Comparison of ENCODE assay signal across 33 cellular contexts in genomic region chr3:61356678-61357077, GRCh38.
"Had no signal": no experiment of that assay in that cellular context is flagged by ENCODE, and none has a peak within 500 bp of the region (broad histone marks: within the 10 kb centered on the region; RNA-seq: fewer than 3 reads in every experiment).

No MANE protein-coding gene starts in this region.

- H3K27ac ChIP-seq: ascending aorta, breast epithelium, cardiac muscle cell, colonic mucosa, epithelial cell of prostate, gastrocnemius medialis, heart left ventricle, WERI-Rb-1 had no signal

- ATAC-seq: activated CD4-positive, CD25-positive, alpha-beta regulatory T cell treated with anti-CD3 and anti-CD28 coated beads, Interleukin-2, amount 50 U/mL, for 24 hours; activated naive CD4-positive, alpha-beta T cell treated with anti-CD3 and anti-CD28 coated beads, Interleukin-2, amount 50 U/mL, for 72 hours; activated T-cell treated with anti-CD3 and anti-CD28 coated beads, Interleukin-2, amount 50 U/mL, for 72 hours; gastrocnemius medialis; heart left ventricle; T-helper 17 cell had no signal

- H3K27me3 Mint-ChIP-seq: activated B cell treated with CpG ODN at 0.5 μM for 24 hours; activated T-cell treated with anti-CD3 and anti-CD28 coated beads, Interleukin-2, amount 50 U/mL, for 24 hours had no signal

- DNase-seq: activated B cell treated with CpG ODN at 0.5 μM for 24 hours; activated CD4-positive, alpha-beta T cell treated with anti-CD3 and anti-CD28 coated beads for 48 hours; activated CD4-positive, alpha-beta T cell treated with anti-CD3 and anti-CD28 coated beads, Interleukin-2, amount 50 U/mL, for 1 hour; activated CD4-positive, alpha-beta T cell treated with anti-CD3 and anti-CD28 coated beads, Interleukin-2, amount 50 U/mL, for 48 hours; activated CD8-positive, alpha-beta memory T cell treated with anti-CD3 and anti-CD28 coated beads, Interleukin-2, amount 50 U/mL, for 48 hours; activated gamma-delta T cell; activated naive CD4-positive, alpha-beta T cell; activated naive CD4-positive, alpha-beta T cell treated with anti-CD3 and anti-CD28 coated beads, Interleukin-2, amount 10 ng/mL, durations not matched to agents 7 days and 5 days; activated naive CD8-positive, alpha-beta T cell treated with anti-CD3 and anti-CD28 coated beads, Interleukin-2, amount 10 ng/mL, durations not matched to agents 7 days and 5 days; activated T-cell treated with anti-CD3 and anti-CD28 coated beads for 4 hours; activated T-cell treated with anti-CD3 and anti-CD28 coated beads, Interleukin-2, amount 50 U/mL, for 24 hours; activated T-cell treated with anti-CD3 and anti-CD28 coated beads, Interleukin-2, amount 50 U/mL, for 72 hours; central memory CD4-positive, alpha-beta T cell; cerebellar nuclear complex; colonic mucosa; effector CD8-positive, alpha-beta T cell; foreskin fibroblast; gastrocnemius medialis; glutamatergic neuron; heart left ventricle; T-helper 17 cell; T1000; WERI-Rb-1 had no signal

- H3K9me3 Mint-ChIP-seq: activated B cell treated with CpG ODN at 0.5 μM for 24 hours; activated naive CD4-positive, alpha-beta T cell treated with anti-CD3 and anti-CD28 coated beads, Interleukin-2, amount 10 ng/mL, durations not matched to agents 7 days and 5 days; activated naive CD8-positive, alpha-beta T cell treated with anti-CD3 and anti-CD28 coated beads, Interleukin-2, amount 10 ng/mL, durations not matched to agents 7 days and 5 days; activated T-cell treated with anti-CD3 and anti-CD28 coated beads, Interleukin-2, amount 50 U/mL, for 24 hours; activated T-cell treated with anti-CD3 and anti-CD28 coated beads, Interleukin-2, amount 50 U/mL, for 72 hours; T-helper 2 cell treated with Interferon-gamma antibody and Interleukin-4, amounts not matched to agents 5 μg/mL and 100 μg/mL, for 36 hours had no signal

- H3K36me3 Mint-ChIP-seq: activated naive CD4-positive, alpha-beta T cell treated with anti-CD3 and anti-CD28 coated beads, Interleukin-2, amount 10 ng/mL, durations not matched to agents 7 days and 5 days; activated naive CD4-positive, alpha-beta T cell treated with anti-CD3 and anti-CD28 coated beads, Interleukin-2, amount 50 U/mL, for 72 hours; activated naive CD8-positive, alpha-beta T cell treated with anti-CD3 and anti-CD28 coated beads, Interleukin-2, amount 10 ng/mL, durations not matched to agents 7 days and 5 days; brain had no signal

- H3K36me3 ChIP-seq: ascending aorta, breast epithelium, cardiac muscle cell, colonic mucosa, gastrocnemius medialis, heart left ventricle, WERI-Rb-1 had no signal

- H3K4me1 ChIP-seq: ascending aorta, breast epithelium, colonic mucosa had no signal

- H3K27me3 ChIP-seq: ascending aorta, breast epithelium, cardiac muscle cell, colonic mucosa, gastrocnemius medialis, heart left ventricle had no signal

- FAIRE-seq: endometrium, endothelial cell of umbilical vein had no signal

- H3K4me3 Mint-ChIP-seq: activated B cell treated with CpG ODN at 0.5 μM for 24 hours; activated naive CD4-positive, alpha-beta T cell treated with anti-CD3 and anti-CD28 coated beads, Interleukin-2, amount 10 ng/mL, durations not matched to agents 7 days and 5 days; activated naive CD8-positive, alpha-beta T cell treated with anti-CD3 and anti-CD28 coated beads, Interleukin-2, amount 10 ng/mL, durations not matched to agents 7 days and 5 days; activated T-cell treated with anti-CD3 and anti-CD28 coated beads, Interleukin-2, amount 50 U/mL, for 24 hours; activated T-cell treated with anti-CD3 and anti-CD28 coated beads, Interleukin-2, amount 50 U/mL, for 72 hours; T-helper 2 cell treated with Interferon-gamma antibody and Interleukin-4, amounts not matched to agents 5 μg/mL and 100 μg/mL, for 36 hours had no signal

- H3K4me1 Mint-ChIP-seq: activated naive CD4-positive, alpha-beta T cell treated with anti-CD3 and anti-CD28 coated beads, Interleukin-2, amount 10 ng/mL, durations not matched to agents 7 days and 5 days; T-helper 17 cell had no signal

- H3K4me3 ChIP-seq: ascending aorta, breast epithelium, cardiac muscle cell, colonic mucosa, gastrocnemius medialis, heart left ventricle had no signal

- H3K9me3 ChIP-seq: ascending aorta, breast epithelium, colonic mucosa, gastrocnemius medialis, heart left ventricle had no signal

- H3K27ac Mint-ChIP-seq: activated B cell treated with CpG ODN at 0.5 μM for 24 hours; activated naive CD4-positive, alpha-beta T cell treated with anti-CD3 and anti-CD28 coated beads, Interleukin-2, amount 10 ng/mL, durations not matched to agents 7 days and 5 days; activated naive CD4-positive, alpha-beta T cell treated with anti-CD3 and anti-CD28 coated beads, Interleukin-2, amount 50 U/mL, for 72 hours; activated naive CD8-positive, alpha-beta T cell treated with anti-CD3 and anti-CD28 coated beads, Interleukin-2, amount 10 ng/mL, durations not matched to agents 7 days and 5 days; activated T-cell treated with anti-CD3 and anti-CD28 coated beads, Interleukin-2, amount 50 U/mL, for 24 hours; activated T-cell treated with anti-CD3 and anti-CD28 coated beads, Interleukin-2, amount 50 U/mL, for 72 hours; T-helper 17 cell; T-helper 2 cell treated with Interferon-gamma antibody and Interleukin-4, amounts not matched to agents 5 μg/mL and 100 μg/mL, for 36 hours had no signal
